In the genomic region with DNA sequence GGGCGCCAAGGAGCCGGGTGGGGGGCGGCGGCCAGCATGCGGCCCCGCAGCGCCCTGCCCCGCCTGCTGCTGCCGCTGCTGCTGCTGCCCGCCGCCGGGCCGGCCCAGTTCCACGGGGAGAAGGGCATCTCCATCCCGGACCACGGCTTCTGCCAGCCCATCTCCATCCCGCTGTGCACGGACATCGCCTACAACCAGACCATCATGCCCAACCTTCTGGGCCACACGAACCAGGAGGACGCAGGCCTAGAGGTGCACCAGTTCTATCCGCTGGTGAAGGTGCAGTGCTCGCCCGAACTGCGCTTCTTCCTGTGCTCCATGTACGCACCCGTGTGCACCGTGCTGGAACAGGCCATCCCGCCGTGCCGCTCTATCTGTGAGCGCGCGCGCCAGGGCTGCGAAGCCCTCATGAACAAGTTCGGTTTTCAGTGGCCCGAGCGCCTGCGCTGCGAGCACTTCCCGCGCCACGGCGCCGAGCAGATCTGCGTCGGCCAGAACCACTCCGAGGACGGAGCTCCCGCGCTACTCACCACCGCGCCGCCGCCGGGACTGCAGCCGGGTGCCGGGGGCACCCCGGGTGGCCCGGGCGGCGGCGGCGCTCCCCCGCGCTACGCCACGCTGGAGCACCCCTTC, we compare ENCODE assay signal across 8 cellular contexts. TPM values are rescaled to one million over a fixed set of nuclear protein-coding genes. Genes with fewer than 3 reads are reported as not detected.
DNase-seq lines count a peak whose midpoint lies in the region; TF ChIP-seq lines count a peak whose summit lies in the region.

No MANE protein-coding gene starts in this region.

- TF ChIP-seq CTCF in smooth muscle cell (IDR thresholded peaks at IDR 0.05; ENCODE audit: borderline replicate concordance, insufficient read depth, poor library complexity, severe bottlenecking): no peak

- H3F3A ChIP-seq in smooth muscle cell (ENCODE audit: low read depth): peaks cover 16% of the 10 kb centered on the region

- no peaks in the 10 kb centered on the region for H3K9me3 ChIP-seq in smooth muscle cell (replicated peaks; ENCODE audit: low read depth)

- peaks cover 32% of the 10 kb centered on the region for H3K4me1 ChIP-seq in smooth muscle cell (ENCODE audit: low read depth)

- peak overlapping the region; percentile 72 for H3K4me3 ChIP-seq in iPS-11a (ENCODE audit: low read depth, low read length)
- peak overlapping the region; percentile 84 for H3K4me3 ChIP-seq in smooth muscle cell

- H3K9ac ChIP-seq in smooth muscle cell (ENCODE audit: low read depth): no peak overlapping the region

- H3K4me2 ChIP-seq in smooth muscle cell: peak overlapping the region; percentile 96

- H4K20me1 ChIP-seq in smooth muscle cell (ENCODE audit: low read depth): peaks cover 34% of the 10 kb centered on the region

- no peak overlapping the region for H3K27ac ChIP-seq in smooth muscle cell (ENCODE audit: low read depth)

- H3K36me3 ChIP-seq in smooth muscle cell (ENCODE audit: low read depth): no peaks in the 10 kb centered on the region

- H3K27me3 ChIP-seq in smooth muscle cell (ENCODE audit: low read depth): no peaks in the 10 kb centered on the region

- no peak overlapping the region for H2AFZ ChIP-seq in smooth muscle cell (ENCODE audit: low read depth)

- 2% methylated on average over 58 of the region's 69 CpGs for WGBS in smooth muscle cell (ENCODE audit: low lambda C conversion rate)

- peaks cover 20% of the 10 kb centered on the region for H3K79me2 ChIP-seq in smooth muscle cell (ENCODE audit: low read depth)

- DNase-seq in NCI-H524 (lab: John Stamatoyannopoulos, UW) (peak; percentile 19 to 63), NCI-H524 treated with DMSO at 0.1 percent for 48 hours (lab: John Stamatoyannopoulos, UW) (no peak), NOMO-1 treated with dmso at 0.1 percent for 144 hours (lab: John Stamatoyannopoulos, UW; ENCODE audit: unreplicated experiment) (peak; percentile 18), amniotic epithelial cell (ENCODE audit: low read depth) (peak; percentile 55), smooth muscle cell (lab: John Stamatoyannopoulos, UW; ENCODE audit: unreplicated experiment) (no peak), LoVo (ENCODE audit: low spot score) (no peak), HuH-7.5 (ENCODE audit: low spot score) (no peak)

RNA-seq across cellular contexts. Expression of a gene that starts 0.5 kb away (rescaled TPM):
- 19.8 and 29.7 TPM in 2 replicates for total RNA-seq in smooth muscle cell
- 31.3 and 33.7 TPM in 2 replicates for polyA plus RNA-seq in smooth muscle cell

RNA-seq across cellular contexts. Expression of a gene that starts 54.6 kb away (rescaled TPM):
- 17.6 and 20.2 TPM in 2 replicates for total RNA-seq in smooth muscle cell
- 25.0 and 34.3 TPM in 2 replicates for polyA plus RNA-seq in smooth muscle cell

Comparison
In these comparisons a context has a peak if more than half of its experiments do, and no peak if none do; other contexts are left out.
1. DNase-seq: peak in NCI-H524 (2 of 2), NOMO-1 treated with dmso at 0.1 percent for 144 hours (single experiment) and amniotic epithelial cell (single experiment); none in NCI-H524 treated with DMSO at 0.1 percent for 48 hours (single experiment), smooth muscle cell (single experiment), LoVo (single experiment) and HuH-7.5 (single experiment).